31 cellular contexts compared by ENCODE assay signal in genomic region chr10:34794835-34795234, GRCh38.
"Had no signal": no experiment of that assay in that cellular context is flagged by ENCODE, and none has a peak within 500 bp of the region (broad histone marks: within the 10 kb centered on the region; RNA-seq: fewer than 3 reads in every experiment).

No MANE protein-coding gene starts in this region.

- ATAC-seq: activated naive CD4-positive, alpha-beta T cell treated with anti-CD3 and anti-CD28 coated beads, Interleukin-2, amount 50 U/mL, for 72 hours; activated T-cell treated with anti-CD3 and anti-CD28 coated beads, Interleukin-2, amount 50 U/mL, for 72 hours; esophagus mucosa; T-helper 17 cell had no signal

- H3K9me3 Mint-ChIP-seq: activated CD4-positive, alpha-beta memory T cell treated with anti-CD3 and anti-CD28 coated beads, Interleukin-2, amount 10 ng/mL, durations not matched to agents 7 days and 5 days; activated CD4-positive, alpha-beta T cell treated with anti-CD3 and anti-CD28 coated beads, Interleukin-2, amount 10 ng/mL, durations not matched to agents 7 days and 5 days; activated naive CD4-positive, alpha-beta T cell treated with anti-CD3 and anti-CD28 coated beads, Interleukin-2, amount 10 ng/mL, durations not matched to agents 7 days and 5 days; activated naive CD4-positive, alpha-beta T cell treated with anti-CD3 and anti-CD28 coated beads, Interleukin-2, amount 50 U/mL, for 72 hours; activated naive CD8-positive, alpha-beta T cell treated with anti-CD3 and anti-CD28 coated beads, Interleukin-2, amount 10 ng/mL, durations not matched to agents 7 days and 5 days; activated T-cell treated with anti-CD3 and anti-CD28 coated beads, Interleukin-2, amount 50 U/mL, for 24 hours; activated T-cell treated with anti-CD3 and anti-CD28 coated beads, Interleukin-2, amount 50 U/mL, for 72 hours; central memory CD8-positive, alpha-beta T cell; dendritic cell treated with granulocyte-macrophage colony-stimulating factor and Interleukin-4, amounts not matched to agents 40 ng/mL and 50 ng/mL, for 4 days; endodermal cell; T-helper 2 cell treated with Interferon-gamma antibody and Interleukin-4, amounts not matched to agents 5 μg/mL and 100 μg/mL, for 36 hours had no signal

- H3K4me3 Mint-ChIP-seq: activated CD4-positive, alpha-beta memory T cell treated with anti-CD3 and anti-CD28 coated beads, Interleukin-2, amount 10 ng/mL, durations not matched to agents 7 days and 5 days; activated CD4-positive, alpha-beta T cell treated with anti-CD3 and anti-CD28 coated beads, Interleukin-2, amount 10 ng/mL, durations not matched to agents 7 days and 5 days; activated naive CD4-positive, alpha-beta T cell treated with anti-CD3 and anti-CD28 coated beads, Interleukin-2, amount 10 ng/mL, durations not matched to agents 7 days and 5 days; activated naive CD8-positive, alpha-beta T cell treated with anti-CD3 and anti-CD28 coated beads, Interleukin-2, amount 10 ng/mL, durations not matched to agents 7 days and 5 days; activated T-cell treated with anti-CD3 and anti-CD28 coated beads, Interleukin-2, amount 50 U/mL, for 24 hours; activated T-cell treated with anti-CD3 and anti-CD28 coated beads, Interleukin-2, amount 50 U/mL, for 72 hours; brain; central memory CD8-positive, alpha-beta T cell; dendritic cell treated with granulocyte-macrophage colony-stimulating factor and Interleukin-4, amounts not matched to agents 40 ng/mL and 50 ng/mL, for 4 days; endodermal cell; T-helper 17 cell; T-helper 2 cell treated with Interferon-gamma antibody and Interleukin-4, amounts not matched to agents 5 μg/mL and 100 μg/mL, for 36 hours had no signal

- H3K4me3 ChIP-seq: ascending aorta, breast epithelium, cardiac muscle cell, coronary artery, dorsolateral prefrontal cortex had no signal

- H3K4me1 Mint-ChIP-seq: activated CD4-positive, alpha-beta memory T cell treated with anti-CD3 and anti-CD28 coated beads, Interleukin-2, amount 10 ng/mL, durations not matched to agents 7 days and 5 days; activated CD4-positive, alpha-beta T cell treated with anti-CD3 and anti-CD28 coated beads, Interleukin-2, amount 10 ng/mL, durations not matched to agents 7 days and 5 days; activated naive CD4-positive, alpha-beta T cell treated with anti-CD3 and anti-CD28 coated beads, Interleukin-2, amount 10 ng/mL, durations not matched to agents 7 days and 5 days; activated naive CD8-positive, alpha-beta T cell treated with anti-CD3 and anti-CD28 coated beads, Interleukin-2, amount 10 ng/mL, durations not matched to agents 7 days and 5 days; central memory CD8-positive, alpha-beta T cell; T-helper 17 cell had no signal

- H3K36me3 ChIP-seq: ascending aorta, breast epithelium, cardiac muscle cell had no signal

- H3K27ac ChIP-seq: ascending aorta, breast epithelium, cardiac muscle cell, coronary artery, dorsolateral prefrontal cortex had no signal

- H3K27me3 ChIP-seq: ascending aorta, breast epithelium, cardiac muscle cell had no signal

- H3K9me3 ChIP-seq: ascending aorta, breast epithelium had no signal

- DNase-seq: activated CD4-positive, alpha-beta memory T cell treated with anti-CD3 and anti-CD28 coated beads, Interleukin-2, amount 10 ng/mL, durations not matched to agents 7 days and 5 days; activated CD4-positive, alpha-beta T cell treated with anti-CD3 and anti-CD28 coated beads for 1 hour; activated CD4-positive, alpha-beta T cell treated with anti-CD3 and anti-CD28 coated beads for 4 hours; activated CD4-positive, alpha-beta T cell treated with anti-CD3 and anti-CD28 coated beads, Interleukin-2, amount 10 ng/mL, durations not matched to agents 7 days and 5 days; activated CD4-positive, alpha-beta T cell treated with anti-CD3 and anti-CD28 coated beads, Interleukin-2, amount 50 U/mL, for 4 hours; activated CD8-positive, alpha-beta memory T cell treated with anti-CD3 and anti-CD28 coated beads, Interleukin-2, amount 50 U/mL, for 48 hours; activated gamma-delta T cell; activated naive CD4-positive, alpha-beta T cell; activated naive CD4-positive, alpha-beta T cell treated with anti-CD3 and anti-CD28 coated beads, Interleukin-2, amount 10 ng/mL, durations not matched to agents 7 days and 5 days; activated naive CD8-positive, alpha-beta T cell treated with anti-CD3 and anti-CD28 coated beads, Interleukin-2, amount 10 ng/mL, durations not matched to agents 7 days and 5 days; activated T-cell treated with anti-CD3 and anti-CD28 coated beads for 4 hours; activated T-cell treated with anti-CD3 and anti-CD28 coated beads, Interleukin-2, amount 50 U/mL, for 24 hours; activated T-cell treated with anti-CD3 and anti-CD28 coated beads, Interleukin-2, amount 50 U/mL, for 72 hours; dorsolateral prefrontal cortex; effector memory CD4-positive, alpha-beta T cell; endodermal cell; foreskin fibroblast; SW 1271; T-helper 1 cell; T-helper 17 cell; T1000 had no signal

- H3K27me3 Mint-ChIP-seq: activated CD4-positive, alpha-beta T cell treated with anti-CD3 and anti-CD28 coated beads, Interleukin-2, amount 10 ng/mL, durations not matched to agents 7 days and 5 days; dendritic cell treated with granulocyte-macrophage colony-stimulating factor and Interleukin-4, amounts not matched to agents 40 ng/mL and 50 ng/mL, for 4 days had no signal

- H3K36me3 Mint-ChIP-seq: activated naive CD4-positive, alpha-beta T cell treated with anti-CD3 and anti-CD28 coated beads, Interleukin-2, amount 10 ng/mL, durations not matched to agents 7 days and 5 days; activated naive CD4-positive, alpha-beta T cell treated with anti-CD3 and anti-CD28 coated beads, Interleukin-2, amount 50 U/mL, for 72 hours; activated naive CD8-positive, alpha-beta T cell treated with anti-CD3 and anti-CD28 coated beads, Interleukin-2, amount 10 ng/mL, durations not matched to agents 7 days and 5 days had no signal

- H3K27ac Mint-ChIP-seq: activated CD4-positive, alpha-beta memory T cell treated with anti-CD3 and anti-CD28 coated beads, Interleukin-2, amount 10 ng/mL, durations not matched to agents 7 days and 5 days; activated CD4-positive, alpha-beta T cell treated with anti-CD3 and anti-CD28 coated beads, Interleukin-2, amount 10 ng/mL, durations not matched to agents 7 days and 5 days; activated naive CD4-positive, alpha-beta T cell treated with anti-CD3 and anti-CD28 coated beads, Interleukin-2, amount 10 ng/mL, durations not matched to agents 7 days and 5 days; activated naive CD4-positive, alpha-beta T cell treated with anti-CD3 and anti-CD28 coated beads, Interleukin-2, amount 50 U/mL, for 72 hours; activated naive CD8-positive, alpha-beta T cell treated with anti-CD3 and anti-CD28 coated beads, Interleukin-2, amount 10 ng/mL, durations not matched to agents 7 days and 5 days; activated T-cell treated with anti-CD3 and anti-CD28 coated beads, Interleukin-2, amount 50 U/mL, for 24 hours; activated T-cell treated with anti-CD3 and anti-CD28 coated beads, Interleukin-2, amount 50 U/mL, for 72 hours; brain; dendritic cell treated with granulocyte-macrophage colony-stimulating factor and Interleukin-4, amounts not matched to agents 40 ng/mL and 50 ng/mL, for 4 days; endodermal cell; T-helper 17 cell; T-helper 2 cell treated with Interferon-gamma antibody and Interleukin-4, amounts not matched to agents 5 μg/mL and 100 μg/mL, for 36 hours had no signal
